ENCODE assay signal across 8 cellular contexts in genomic region chr9:37486256-37486615, GRCh38. TPM values are rescaled to one million over a fixed set of nuclear protein-coding genes. Genes with fewer than 3 reads are reported as not detected.
A peak's percentile ranks its signal among the peaks of the same experiment; 100 is the strongest.
DNase-seq lines count a peak whose midpoint lies in the region; ATAC-seq, FAIRE-seq and TF ChIP-seq lines count a peak whose summit lies in the region.

No MANE protein-coding gene starts in this region.

- no peak for FAIRE-seq in kidney (lab: Jason Lieb, UNC)

- H3K36me3 ChIP-seq in kidney (ENCODE audit: control insufficient read depth in 1 of 2, insufficient read depth in 2 of 2, low read length in 2 of 2), result peaks cover 0 to 2% of the 10 kb centered on the region in 2 donors
- H3K36me3 ChIP-seq in subcutaneous abdominal adipose tissue (ENCODE audit: control insufficient read depth in 5 of 5, insufficient read depth in 5 of 5, low read length in 5 of 5), result peaks cover 8 to 17% (median 13%) of the 10 kb centered on the region in 5 donors

- H3K4me1 ChIP-seq in kidney (ENCODE audit: control insufficient read depth in 1 of 2, insufficient read depth in 1 of 2, low read depth in 1 of 2, low read length in 2 of 2) (peaks cover 4 to 20% of the 10 kb centered on the region in 2 donors), subcutaneous abdominal adipose tissue (ENCODE audit: control insufficient read depth in 5 of 5, insufficient read depth in 5 of 5, low read length in 5 of 5) (peaks cover 2 to 34% (median 32%) of the 10 kb centered on the region in 5 donors)

- peaks cover 36% of the 10 kb centered on the region for H3K4me1 Mint-ChIP-seq in T-helper 1 cell treated with Interleukin-12 subunit alpha and Interleukin-12 subunit beta and Interleukin-4 antibody, amounts not matched to agents 30 μg/mL and 1 μg/mL, for 36 hours (ENCODE audit: low read depth)
- peaks cover 32% of the 10 kb centered on the region for H3K4me1 Mint-ChIP-seq in activated naive CD8-positive, alpha-beta T cell treated with anti-CD3 and anti-CD28 coated beads, Interleukin-2, amount 10 ng/mL, durations not matched to agents 7 days and 5 days

- H3K27ac Mint-ChIP-seq in T-helper 1 cell treated with Interleukin-12 subunit alpha and Interleukin-12 subunit beta and Interleukin-4 antibody, amounts not matched to agents 30 μg/mL and 1 μg/mL, for 36 hours, result peak overlapping the region; percentile 97
- H3K27ac Mint-ChIP-seq in activated naive CD8-positive, alpha-beta T cell treated with anti-CD3 and anti-CD28 coated beads, Interleukin-2, amount 10 ng/mL, durations not matched to agents 7 days and 5 days, result peak overlapping the region; percentile 96

- POLR2A ChIA-PET in activated naive CD8-positive, alpha-beta T cell treated with anti-CD3 and anti-CD28 coated beads, Interleukin-2, amount 10 ng/mL, durations not matched to agents 7 days and 5 days (lab: Charles Lee), result interaction anchor here (1.0 to 3.7 kb wide), 7 partner anchors 9 to 299 kb away, joined by 3 to 44 read pairs (median 8); partner anchors contain the start of genes EXOSC3, FBXO10, TOMM5 and ZBTB5

- H3K9me3 ChIP-seq in kidney (ENCODE audit: control insufficient read depth in 1 of 2, low read length in 2 of 2) (no peaks in the 10 kb centered on the region), subcutaneous abdominal adipose tissue (ENCODE audit: control insufficient read depth in 5 of 5, low read length in 5 of 5) (no peaks in the 10 kb centered on the region)

- peak overlapping the region; percentile 99 for H3K4me3 Mint-ChIP-seq in T-helper 1 cell treated with Interleukin-12 subunit alpha and Interleukin-12 subunit beta and Interleukin-4 antibody, amounts not matched to agents 30 μg/mL and 1 μg/mL, for 36 hours
- peak overlapping the region; percentile 98 for H3K4me3 Mint-ChIP-seq in activated naive CD8-positive, alpha-beta T cell treated with anti-CD3 and anti-CD28 coated beads, Interleukin-2, amount 10 ng/mL, durations not matched to agents 7 days and 5 days

- H3K27ac ChIP-seq in kidney (ENCODE audit: low read depth in 2 of 2, low read length in 2 of 2) (peak overlapping the region; percentile 32 to 43), subcutaneous abdominal adipose tissue (ENCODE audit: low read depth, low read length) (peak overlapping the region; percentile 93)

- no peak for ATAC-seq in activated naive CD8-positive, alpha-beta T cell treated with anti-CD3 and anti-CD28 coated beads, Interleukin-2, amount 10 ng/mL, durations not matched to agents 7 days and 5 days (ENCODE audit: low read depth)
- no peak for ATAC-seq in GM21717 (IDR thresholded peaks at IDR 0.05; ENCODE audit: unreplicated experiment)

- DNase-seq in T-helper 1 cell, result no peak
- no peak for DNase-seq in activated naive CD8-positive, alpha-beta T cell treated with anti-CD3 and anti-CD28 coated beads, Interleukin-2, amount 10 ng/mL, durations not matched to agents 7 days and 5 days
- DNase-seq in kidney, result no peak
- no peak for DNase-seq in NCI-H2196 treated with DMSO at 0.1 percent for 48 hours (lab: John Stamatoyannopoulos, UW; ENCODE audit: unreplicated experiment)
- no peak for DNase-seq in retina

- H3K9ac ChIP-seq in kidney (ENCODE audit: low read length in 2 of 2) (peak overlapping the region; percentile 90 to 98), subcutaneous abdominal adipose tissue (ENCODE audit: low read length in 5 of 5) (peak overlapping the region; percentile 92 to 96 (median 94))

- H3K9me3 Mint-ChIP-seq in T-helper 1 cell treated with Interleukin-12 subunit alpha and Interleukin-12 subunit beta and Interleukin-4 antibody, amounts not matched to agents 30 μg/mL and 1 μg/mL, for 36 hours, result no peaks in the 10 kb centered on the region
- H3K9me3 Mint-ChIP-seq in activated naive CD8-positive, alpha-beta T cell treated with anti-CD3 and anti-CD28 coated beads, Interleukin-2, amount 10 ng/mL, durations not matched to agents 7 days and 5 days, result no peaks in the 10 kb centered on the region

- H3K4me3 ChIP-seq in kidney (ENCODE audit: low read length in 2 of 2) (peak overlapping the region; percentile 86 to 94), subcutaneous abdominal adipose tissue (ENCODE audit: low read depth in 1 of 5, low read length in 5 of 5) (peak overlapping the region; percentile 67 to 92 (median 82))

- peaks cover 20% of the 10 kb centered on the region for H3K36me3 Mint-ChIP-seq in T-helper 1 cell treated with Interleukin-12 subunit alpha and Interleukin-12 subunit beta and Interleukin-4 antibody, amounts not matched to agents 30 μg/mL and 1 μg/mL, for 36 hours (ENCODE audit: low read depth)
- peaks cover 9% of the 10 kb centered on the region for H3K36me3 Mint-ChIP-seq in activated naive CD8-positive, alpha-beta T cell treated with anti-CD3 and anti-CD28 coated beads, Interleukin-2, amount 10 ng/mL, durations not matched to agents 7 days and 5 days

- peaks cover 0 to 5% (median 0%) of the 10 kb centered on the region in 5 donors for H3K27me3 ChIP-seq in subcutaneous abdominal adipose tissue (ENCODE audit: control insufficient read depth in 5 of 5, insufficient read depth in 4 of 5, low read length in 5 of 5)

- TF ChIP-seq CTCF in kidney (IDR thresholded peaks at IDR 0.05; ENCODE audit: borderline replicate concordance, extremely low read depth, insufficient read depth), result no peak

- H3K27me3 Mint-ChIP-seq in T-helper 1 cell treated with Interleukin-12 subunit alpha and Interleukin-12 subunit beta and Interleukin-4 antibody, amounts not matched to agents 30 μg/mL and 1 μg/mL, for 36 hours (ENCODE audit: low read depth), result peaks cover 7% of the 10 kb centered on the region
- peaks cover 6% of the 10 kb centered on the region for H3K27me3 Mint-ChIP-seq in activated naive CD8-positive, alpha-beta T cell treated with anti-CD3 and anti-CD28 coated beads, Interleukin-2, amount 10 ng/mL, durations not matched to agents 7 days and 5 days

- intact Hi-C loops in kidney (cut with DNase I), result no loop called here

RNA-seq across cellular contexts. Expression of gene POLR1E, which starts 0.5 kb away (rescaled TPM):
- total RNA-seq in activated naive CD8-positive, alpha-beta T cell treated with anti-CD3 and anti-CD28 coated beads, Interleukin-2, amount 10 ng/mL, durations not matched to agents 7 days and 5 days, result 10 to 100 TPM; 33.0 to 36.5 TPM
- total RNA-seq in kidney, result 17.2 TPM
- 8.2 TPM for polyA plus RNA-seq in kidney (ENCODE audit: insufficient read depth, low read depth, low replicate concordance)

RNA-seq across cellular contexts. Expression of gene ZBTB5, which starts 21.0 kb away (rescaled TPM):
- total RNA-seq in activated naive CD8-positive, alpha-beta T cell treated with anti-CD3 and anti-CD28 coated beads, Interleukin-2, amount 10 ng/mL, durations not matched to agents 7 days and 5 days, result 10 to 100 TPM; 12.5 to 13.3 TPM
- total RNA-seq in kidney, result 14.1 TPM
- 6.1 TPM for polyA plus RNA-seq in kidney (ENCODE audit: insufficient read depth, low read depth, low replicate concordance)
